In genomic region chr3:39150803-39151631, GRCh38 we compare ENCODE assay signal across 8 cellular contexts. TPM values are rescaled to one million over a fixed set of nuclear protein-coding genes. Genes with fewer than 3 reads are reported as not detected.
A peak's percentile ranks its signal among the peaks of the same experiment; 100 is the strongest.
DNase-seq lines count a peak whose midpoint lies in the region; ATAC-seq and TF ChIP-seq lines count a peak whose summit lies in the region.

No MANE protein-coding gene starts in this region.

- 22% methylated on average over 9 of the region's 9 CpGs for WGBS in right cardiac atrium
- WGBS in prostate gland = 24% methylated on average over 9 of the region's 9 CpGs

- H3K36me3 ChIP-seq in SJCRH30 = no peaks in the 10 kb centered on the region; the same call in 1 of the 2 replicates
- no peaks in the 10 kb centered on the region for H3K36me3 ChIP-seq in prostate gland

- H3K9me3 ChIP-seq in SJCRH30 (replicated peaks) (no peaks in the 10 kb centered on the region), right cardiac atrium (ENCODE audit: control insufficient read depth, low read length) (no peaks in the 10 kb centered on the region), prostate gland (no peaks in the 10 kb centered on the region)

- TF ChIP-seq POLR2A in prostate gland (IDR thresholded peaks at IDR 0.05) = peak; percentile 31

- TF ChIP-seq CTCF in astrocyte of the cerebellum (IDR thresholded peaks at IDR 0.05; ENCODE audit: low read depth, low read length, missing control alignments) = no peak
- TF ChIP-seq CTCF in prostate gland (IDR thresholded peaks at IDR 0.05) = no peak

- peaks cover 51% of the 10 kb centered on the region for H3K4me1 ChIP-seq in SJCRH30
- peaks cover 36% of the 10 kb centered on the region for H3K4me1 ChIP-seq in right cardiac atrium (ENCODE audit: control insufficient read depth, insufficient read depth, low read length)
- H3K4me1 ChIP-seq in prostate gland (replicated peaks) = peaks cover 35% of the 10 kb centered on the region

- intact Hi-C loops in right cardiac atrium (cut with DNase I) (no loop called here), prostate gland (cut with DNase I) (no loop called here)

- peak overlapping the region; percentile 56 for H3K27ac ChIP-seq in SJCRH30
- peak overlapping the region; percentile 98 for H3K27ac ChIP-seq in right cardiac atrium (ENCODE audit: low read length)
- H3K27ac ChIP-seq in prostate gland = peak overlapping the region; percentile 100

- peak; percentile 65 for DNase-seq in NCI-H2171 treated with DMSO at 0.1 percent for 48 hours (lab: John Stamatoyannopoulos, UW)
- no peak for DNase-seq in NCI-H2171 (lab: John Stamatoyannopoulos, UW)
- DNase-seq in SJCRH30 = peak; percentile 56 to 61
- peak; percentile 96 for DNase-seq in astrocyte of the cerebellum (ENCODE audit: low read depth)
- DNase-seq in right cardiac atrium = peak; percentile 92 to 94 (median 93)
- peak; percentile 71 for DNase-seq in prostate gland (ENCODE audit: low spot score)
- DNase-seq in NCI-H1417 treated with DMSO at 0.1 percent for 48 hours (lab: John Stamatoyannopoulos, UW) = no peak

- ATAC-seq in right cardiac atrium (peak; percentile 31 to 55), GM18502 (IDR thresholded peaks at IDR 0.05; ENCODE audit: poor library complexity, unreplicated experiment) (no peak)

- H3K4me3 ChIP-seq in SJCRH30 (peak overlapping the region; percentile 89), astrocyte of the cerebellum (ENCODE audit: low read depth, low read length) (peak overlapping the region; percentile 86), right cardiac atrium (ENCODE audit: low read length) (peak overlapping the region; percentile 86), prostate gland (peak overlapping the region; percentile 97 to 100)

- in situ Hi-C loops in astrocyte of the cerebellum (cut with HindIII; ENCODE audit: low sequenced_read_pairs) = no loop called here

- no peaks in the 10 kb centered on the region for H3K27me3 ChIP-seq in SJCRH30
- no peaks in the 10 kb centered on the region for H3K27me3 ChIP-seq in right cardiac atrium (ENCODE audit: control insufficient read depth, insufficient read depth)
- H3K27me3 ChIP-seq in prostate gland (replicated peaks; ENCODE audit: insufficient read depth) = no peaks in the 10 kb centered on the region

RNA-seq across cellular contexts. Expression of gene CSRNP1, which starts 2.4 kb away (rescaled TPM):
- 4.4 TPM in 2 replicates for total RNA-seq in SJCRH30 (2014; rRNA removed; shearing (Covaris generic))
- 10 to 100 TPM; 10.9 to 33.2 (median 15.7) TPM for total RNA-seq in right cardiac atrium
- polyA plus RNA-seq in right cardiac atrium = 30.5 TPM
- total RNA-seq in prostate gland = 10 to 100 TPM; 38.4 to 45.9 TPM

RNA-seq across cellular contexts. Expression of gene XIRP1, which starts 41.4 kb away (rescaled TPM):
- total RNA-seq in SJCRH30 (2014; rRNA removed; shearing (Covaris generic)) = 0.61 and 0.91 TPM in 2 replicates
- total RNA-seq in right cardiac atrium = 100 to 1,000 TPM; 152 to 278 (median 176) TPM
- 453 TPM for polyA plus RNA-seq in right cardiac atrium
- 1 to 10 TPM in 1 of 2 donors, under 1 TPM in 1; 0.40 to 2.2 TPM for total RNA-seq in prostate gland

RNA-seq across cellular contexts. Expression of gene TTC21A, which starts 43.5 kb away (rescaled TPM):
- 0.36 and 0.56 TPM in 2 replicates for total RNA-seq in SJCRH30 (2014; rRNA removed; shearing (Covaris generic))
- total RNA-seq in right cardiac atrium (1 to 10 TPM; 1.9 to 3.4 (median 2.5) TPM), prostate gland (10 to 100 TPM in 1 of 2 donors, 1 to 10 TPM in 1; 9.0 to 23.2 TPM)
- polyA plus RNA-seq in right cardiac atrium = 2.0 TPM

RNA-seq across cellular contexts. Expression of gene GORASP1, which starts 43.6 kb away (rescaled TPM):
- 21.0 and 23.1 TPM in 2 replicates for total RNA-seq in SJCRH30 (2014; rRNA removed; shearing (Covaris generic))
- total RNA-seq in right cardiac atrium (10 to 100 TPM; 43.7 to 53.4 (median 47.4) TPM), prostate gland (100 to 1,000 TPM in 1 of 2 donors, 10 to 100 TPM in 1; 76.5 to 104 TPM)
- polyA plus RNA-seq in right cardiac atrium = 26.3 TPM

Comparison
In these comparisons a context has a peak if more than half of its experiments do, and no peak if none do; other contexts are left out.
1. DNase-seq: peak in NCI-H2171 treated with DMSO at 0.1 percent for 48 hours (single experiment), SJCRH30 (2 of 2), astrocyte of the cerebellum (single experiment), right cardiac atrium (3 of 3) and prostate gland (single experiment); none in NCI-H2171 (single experiment) and NCI-H1417 treated with DMSO at 0.1 percent for 48 hours (single experiment).
2. RNA of gene XIRP1, which starts 41.4 kb away (total RNA-seq): 152 to 278 TPM in right cardiac atrium; 0.40 to 2.2 TPM in prostate gland and 0.61 to 0.91 TPM in SJCRH30; every median in the first group is over 10 times any median in the second.
3. Peak in every context shown above with its lines, with median percentiles within 50 percentile points of each other: H3K27ac ChIP-seq and H3K4me3 ChIP-seq.